ENCODE assay signal across 8 cellular contexts in genomic region chr20:63738687-63739128, GRCh38. TPM values are rescaled to one million over a fixed set of nuclear protein-coding genes. Genes with fewer than 3 reads are reported as not detected.
DNase-seq lines count a peak whose midpoint lies in the region; ATAC-seq, FAIRE-seq and TF ChIP-seq lines count a peak whose summit lies in the region.

No MANE protein-coding gene starts in this region.

- peak; percentile 16 for ATAC-seq in HepG2
- ATAC-seq in HG03108 (IDR thresholded peaks at IDR 0.05; ENCODE audit: unreplicated experiment), result no peak

- BruUV-seq in HepG2 (replicated peaks; lab: Mats Ljungman, UMichigan), result TSS peak; percentile 69

- H2AFZ ChIP-seq in HepG2 (ENCODE audit: low read length), result no peak overlapping the region

- CTCF ChIA-PET in CD8-positive, alpha-beta memory T cell (lab: Charles Lee), result interaction anchor here (1.0 to 4.5 kb wide), 5 partner anchors 10 to 43 kb away, joined by 3 to 39 read pairs (median 5); partner anchors contain the start of genes ARFRP1 and ZGPAT
- CTCF ChIA-PET in HepG2 (lab: Yijun Ruan, JAX; ENCODE audit: low intra/inter-chr PET ratio, low total read pairs), result interaction anchor here (2.5 kb wide), 1 partner anchor 31 kb away, joined by 8 read pairs; the partner anchor contains the start of genes ARFRP1 and ZGPAT

- peaks cover 2 to 37% (median 4%) of the 10 kb centered on the region in 3 donors for H3K36me3 Mint-ChIP-seq in CD8-positive, alpha-beta memory T cell

- peak overlapping the region; percentile 90 for H3K4me2 ChIP-seq in HepG2 (ENCODE audit: low read depth, low read length)

- intact Hi-C loops in HepG2 (cut with micrococcal nuclease; ENCODE audit: unreplicated experiment), result loop anchor here (1.0 to 5.0 kb wide), 2 partner anchors 11 to 201 kb away; partner anchors contain the start of gene PTK6

- FAIRE-seq in HepG2 (lab: Jason Lieb, UNC), result no peak

- peaks cover 0 to 3% of the 10 kb centered on the region in 2 donors for H3K27me3 Mint-ChIP-seq in CD8-positive, alpha-beta memory T cell

- TF ChIP-seq POLR2A in HepG2 (IDR thresholded peaks at IDR 0.05; ENCODE audit: insufficient read depth in 1 of 2, low read depth in 2 of 2, low read length in 2 of 2), result no peak

- H3K9ac ChIP-seq in HepG2 (ENCODE audit: insufficient read depth, low read depth, low read length), result peak overlapping the region; percentile 87

- H3K4me1 ChIP-seq in CD8-positive, alpha-beta memory T cell (ENCODE audit: insufficient read depth, low read length), result peaks cover 30% of the 10 kb centered on the region
- peaks cover 64% of the 10 kb centered on the region for H3K4me1 ChIP-seq in HepG2 (ENCODE audit: insufficient read depth, low read length)
- peaks cover 46% of the 10 kb centered on the region for H3K4me1 ChIP-seq in thymus (ENCODE audit: control insufficient read depth, insufficient read depth, low read length)

- TF ChIP-seq RAD21 in HepG2 (CRISPR knock-in tag; IDR thresholded peaks at IDR 0.05), result no peak

- DNase-seq in CD8-positive, alpha-beta memory T cell, result peak; percentile 36 to 73 (median 43)
- peak; percentile 50 for DNase-seq in NCI-H2171 treated with DMSO at 0.1 percent for 48 hours (lab: John Stamatoyannopoulos, UW)
- DNase-seq in caudate nucleus (lab: John Stamatoyannopoulos, UW), result peak in 7 of 61 donors; percentile 21 to 63 (median 34)
- DNase-seq in HepG2 (ENCODE audit: low spot score), result peak; percentile 71
- no peak for DNase-seq in KG1 (lab: John Stamatoyannopoulos, UW)
- no peak for DNase-seq in amniotic stem cell (lab: John Stamatoyannopoulos, UW)

- peak overlapping the region; percentile 38 to 92 (median 73) for H3K4me3 Mint-ChIP-seq in CD8-positive, alpha-beta memory T cell

- H3K9me3 Mint-ChIP-seq in CD8-positive, alpha-beta memory T cell, result no peaks in the 10 kb centered on the region

- no peaks in the 10 kb centered on the region for H3K9me3 ChIP-seq in CD8-positive, alpha-beta memory T cell (ENCODE audit: low read length)
- H3K9me3 ChIP-seq in HepG2 (ENCODE audit: low read length) (no peaks in the 10 kb centered on the region), thymus (ENCODE audit: control insufficient read depth) (no peaks in the 10 kb centered on the region)

- TF ChIP-seq CTCF in HepG2 (CRISPR knock-in tag; IDR thresholded peaks at IDR 0.05), result 0 out of 2 replicates have a peak, but pooled peaks have one; percentile 1

- peak overlapping the region in 2 of 8 donors; percentile 20 to 61 for H3K27ac Mint-ChIP-seq in CD8-positive, alpha-beta memory T cell

- in situ Hi-C loops in HepG2 (cut with HindIII; ENCODE audit: extremely low pct_ligation_motif_present, low pct_unique_long_range_greater_than_20kb), result no loop called here

- H3K36me3 ChIP-seq in CD8-positive, alpha-beta memory T cell (ENCODE audit: insufficient read depth, low read length), result peaks cover 19% of the 10 kb centered on the region
- H3K36me3 ChIP-seq in HepG2 (replicated peaks in 1 of 2; ENCODE audit: control insufficient read depth in 1 of 2, insufficient read depth in 2 of 2, low read length in 2 of 2) (peaks cover 31 to 38% of the 10 kb centered on the region in 2 experiments), thymus (ENCODE audit: control insufficient read depth, insufficient read depth) (peaks cover 62% of the 10 kb centered on the region)

- no peaks in the 10 kb centered on the region for H3K27me3 ChIP-seq in CD8-positive, alpha-beta memory T cell (ENCODE audit: insufficient read depth, low read length, poor library complexity, severe bottlenecking)
- no peaks in the 10 kb centered on the region for H3K27me3 ChIP-seq in HepG2 (ENCODE audit: control insufficient read depth in 1 of 2, insufficient read depth in 2 of 2, low read length in 2 of 2)
- no peaks in the 10 kb centered on the region for H3K27me3 ChIP-seq in thymus (ENCODE audit: control insufficient read depth, insufficient read depth)

- H4K20me1 ChIP-seq in HepG2 (ENCODE audit: insufficient read depth, low read length), result no peaks in the 10 kb centered on the region

- peak overlapping the region; percentile 50 for H3K4me3 ChIP-seq in CD8-positive, alpha-beta memory T cell (ENCODE audit: low read length)
- peak overlapping the region; percentile 74 to 93 (median 85) for H3K4me3 ChIP-seq in HepG2 (replicated peaks in 1 of 3; ENCODE audit: insufficient read depth in 1 of 3, low read depth in 2 of 3, low read length in 3 of 3)
- H3K4me3 ChIP-seq in thymus (ENCODE audit: low read length), result peak overlapping the region; percentile 88

- peaks cover 11 to 36% (median 14%) of the 10 kb centered on the region in 3 donors for H3K4me1 Mint-ChIP-seq in CD8-positive, alpha-beta memory T cell

- POLR2A ChIA-PET in CD8-positive, alpha-beta memory T cell (lab: Charles Lee), result interaction anchor here (1.0 to 4.9 kb wide), 6 partner anchors 11 to 242 kb away, joined by 3 to 84 read pairs (median 4); partner anchors contain the start of genes ARFRP1, PRPF6 and ZGPAT
- POLR2A ChIA-PET in HepG2 (lab: Yijun Ruan, JAX), result interaction anchor here (0.5 to 7.3 kb wide), 32 partner anchors 11 to 1671 kb away, joined by 3 to 190 read pairs (median 4); partner anchors contain the start of genes ARFRP1, C20orf204, GMEB2 and PRPF6

- peak overlapping the region; percentile 9 for H3K27ac ChIP-seq in CD8-positive, alpha-beta memory T cell (ENCODE audit: low read depth, low read length)
- H3K27ac ChIP-seq in caudate nucleus (ENCODE audit: low read depth, low read length) (peak overlapping the region; percentile 16), HepG2 (ENCODE audit: extremely low read length, insufficient read depth, low read length) (peak overlapping the region; percentile 93), thymus (ENCODE audit: low read depth) (peak overlapping the region; percentile 77)

- H3K79me2 ChIP-seq in HepG2 (ENCODE audit: insufficient read depth, low read length), result peaks cover 23% of the 10 kb centered on the region

- 0% methylated on average over 24 of the region's 26 CpGs for WGBS in HepG2 (ENCODE audit: low lambda C conversion rate)
- 74% methylated on average over 26 of the region's 26 CpGs for WGBS in thymus

- TF ChIP-seq EP300 in HepG2 (IDR thresholded peaks at IDR 0.05; ENCODE audit: low read depth in 2 of 2, low read length in 2 of 2) (no peak), HepG2 (CRISPR knock-in tag; IDR thresholded peaks at IDR 0.05; ENCODE audit: borderline replicate concordance) (no peak)

RNA-seq across cellular contexts. Expression of gene SLC2A4RG, which starts 0.9 kb away (rescaled TPM):
- 10 to 100 TPM; 37.5 to 40.6 TPM for total RNA-seq in CD8-positive, alpha-beta memory T cell
- polyA plus RNA-seq in CD8-positive, alpha-beta memory T cell, result 7.8 TPM
- total RNA-seq in HepG2 (2016; rRNA removed; fragmentation: Illumina TruSeq; extraction: Trizol), result 47.4 and 91.4 TPM in 2 replicates
- total RNA-seq in HepG2 (2016; cell fraction: cytosol; rRNA removed; fragmentation: Illumina TruSeq; extraction: Trizol; ENCODE audit: low read depth), result 129 and 134 TPM in 2 replicates
- 39.6 and 94.5 TPM in 2 replicates for total RNA-seq in HepG2 (2016; cell fraction: insoluble cytoplasmic fraction; rRNA removed; fragmentation: Illumina TruSeq; extraction: Trizol)
- 171 and 186 TPM in 2 replicates for total RNA-seq in HepG2 (2016; cell fraction: membrane; rRNA removed; fragmentation: Illumina TruSeq; extraction: Trizol)
- total RNA-seq in HepG2 (2016; cell fraction: nucleus; rRNA removed; fragmentation: Illumina TruSeq; extraction: Trizol), result 92.1 and 130 TPM in 2 replicates
- polyA plus RNA-seq in HepG2 (2011; rRNA removed) (95.9 and 105 TPM in 2 replicates), thymus (66.1 TPM)
- 36.7 and 62.3 TPM in 2 replicates for polyA plus RNA-seq in HepG2 (2011; cell fraction: cytosol; rRNA removed)
- polyA plus RNA-seq in HepG2 (2011; cell fraction: nucleus; rRNA removed), result 581 and 754 TPM in 2 replicates
- 65.4 and 92.2 TPM in 2 replicates for polyA plus RNA-seq in HepG2 (2012)
- 354 and 372 TPM in 2 replicates for polyA plus RNA-seq in HepG2 (2016; cell fraction: cytosol; fragmentation: Illumina TruSeq; extraction: Trizol; ENCODE audit: low read depth)
- 107 and 130 TPM in 2 replicates for polyA plus RNA-seq in HepG2 (2016; cell fraction: insoluble cytoplasmic fraction; fragmentation: Illumina TruSeq; extraction: Trizol; ENCODE audit: low read depth)
- polyA plus RNA-seq in HepG2 (2016; cell fraction: membrane; fragmentation: Illumina TruSeq; extraction: Trizol; ENCODE audit: low read depth), result 352 and 381 TPM in 2 replicates
- polyA plus RNA-seq in HepG2 (2016; cell fraction: nucleus; fragmentation: Illumina TruSeq; extraction: Trizol; ENCODE audit: insufficient read depth, low read depth), result 510 and 535 TPM in 2 replicates
- 23.9 and 51.3 TPM in 2 replicates for polyA minus RNA-seq in HepG2 (2011; rRNA and poly(A)+ RNA removed; ENCODE audit: low replicate concordance)
- 24.3 and 27.0 TPM in 2 replicates for polyA minus RNA-seq in HepG2 (2011; cell fraction: cytosol; rRNA and poly(A)+ RNA removed)
- polyA minus RNA-seq in HepG2 (2011; cell fraction: nucleus; rRNA and poly(A)+ RNA removed), result 61.3 and 75.8 TPM in 2 replicates

RNA-seq across cellular contexts. Expression of gene LIME1, which starts 2.2 kb away (rescaled TPM):
- 10 to 100 TPM; 18.4 to 19.6 TPM for total RNA-seq in CD8-positive, alpha-beta memory T cell
- polyA plus RNA-seq in CD8-positive, alpha-beta memory T cell, result 366 TPM
- 51.5 and 61.5 TPM in 2 replicates for total RNA-seq in HepG2 (2016; rRNA removed; fragmentation: Illumina TruSeq; extraction: Trizol)
- total RNA-seq in HepG2 (2016; cell fraction: cytosol; rRNA removed; fragmentation: Illumina TruSeq; extraction: Trizol; ENCODE audit: low read depth), result 59.8 and 81.2 TPM in 2 replicates
- total RNA-seq in HepG2 (2016; cell fraction: insoluble cytoplasmic fraction; rRNA removed; fragmentation: Illumina TruSeq; extraction: Trizol), result 46.5 and 57.9 TPM in 2 replicates
- 59.4 and 77.4 TPM in 2 replicates for total RNA-seq in HepG2 (2016; cell fraction: membrane; rRNA removed; fragmentation: Illumina TruSeq; extraction: Trizol)
- 31.7 and 32.4 TPM in 2 replicates for total RNA-seq in HepG2 (2016; cell fraction: nucleus; rRNA removed; fragmentation: Illumina TruSeq; extraction: Trizol)
- polyA plus RNA-seq in HepG2 (2011; rRNA removed) (13.0 and 23.5 TPM in 2 replicates), thymus (181 TPM)
- 20.4 and 43.4 TPM in 2 replicates for polyA plus RNA-seq in HepG2 (2011; cell fraction: cytosol; rRNA removed)
- 145 and 202 TPM in 2 replicates for polyA plus RNA-seq in HepG2 (2011; cell fraction: nucleus; rRNA removed)
- 14.6 and 20.3 TPM in 2 replicates for polyA plus RNA-seq in HepG2 (2012)
- 90.7 and 108 TPM in 2 replicates for polyA plus RNA-seq in HepG2 (2016; cell fraction: cytosol; fragmentation: Illumina TruSeq; extraction: Trizol; ENCODE audit: low read depth)
- polyA plus RNA-seq in HepG2 (2016; cell fraction: insoluble cytoplasmic fraction; fragmentation: Illumina TruSeq; extraction: Trizol; ENCODE audit: low read depth), result 72.4 and 82.2 TPM in 2 replicates
- polyA plus RNA-seq in HepG2 (2016; cell fraction: membrane; fragmentation: Illumina TruSeq; extraction: Trizol; ENCODE audit: low read depth), result 75.9 and 77.5 TPM in 2 replicates
- 89.9 and 96.0 TPM in 2 replicates for polyA plus RNA-seq in HepG2 (2016; cell fraction: nucleus; fragmentation: Illumina TruSeq; extraction: Trizol; ENCODE audit: insufficient read depth, low read depth)
- 2.1 and 20.3 TPM in 2 replicates for polyA minus RNA-seq in HepG2 (2011; rRNA and poly(A)+ RNA removed; ENCODE audit: low replicate concordance)
- polyA minus RNA-seq in HepG2 (2011; cell fraction: cytosol; rRNA and poly(A)+ RNA removed), result 22.2 and 31.7 TPM in 2 replicates
- polyA minus RNA-seq in HepG2 (2011; cell fraction: nucleus; rRNA and poly(A)+ RNA removed), result 13.2 and 15.8 TPM in 2 replicates

RNA-seq across cellular contexts. Expression of gene ZGPAT, which starts 30.9 kb away (rescaled TPM):
- 10 to 100 TPM; 29.7 to 29.9 TPM for total RNA-seq in CD8-positive, alpha-beta memory T cell
- polyA plus RNA-seq in CD8-positive, alpha-beta memory T cell, result 77.5 TPM
- total RNA-seq in HepG2 (2016; rRNA removed; fragmentation: Illumina TruSeq; extraction: Trizol), result 40.2 and 41.9 TPM in 2 replicates
- total RNA-seq in HepG2 (2016; cell fraction: cytosol; rRNA removed; fragmentation: Illumina TruSeq; extraction: Trizol; ENCODE audit: low read depth), result 34.8 and 37.0 TPM in 2 replicates
- 37.7 and 46.6 TPM in 2 replicates for total RNA-seq in HepG2 (2016; cell fraction: insoluble cytoplasmic fraction; rRNA removed; fragmentation: Illumina TruSeq; extraction: Trizol)
- total RNA-seq in HepG2 (2016; cell fraction: membrane; rRNA removed; fragmentation: Illumina TruSeq; extraction: Trizol), result 18.3 and 22.0 TPM in 2 replicates
- 23.9 and 24.8 TPM in 2 replicates for total RNA-seq in HepG2 (2016; cell fraction: nucleus; rRNA removed; fragmentation: Illumina TruSeq; extraction: Trizol)
- 23.0 and 32.8 TPM in 2 replicates for polyA plus RNA-seq in HepG2 (2011; rRNA removed)
- polyA plus RNA-seq in HepG2 (2011; cell fraction: cytosol; rRNA removed), result 17.1 and 24.8 TPM in 2 replicates
- 93.0 and 104 TPM in 2 replicates for polyA plus RNA-seq in HepG2 (2011; cell fraction: nucleus; rRNA removed)
- polyA plus RNA-seq in HepG2 (2012), result 16.8 and 17.7 TPM in 2 replicates
- polyA plus RNA-seq in HepG2 (2016; cell fraction: cytosol; fragmentation: Illumina TruSeq; extraction: Trizol; ENCODE audit: low read depth), result 4.5 and 5.1 TPM in 2 replicates
- 36.0 and 43.8 TPM in 2 replicates for polyA plus RNA-seq in HepG2 (2016; cell fraction: insoluble cytoplasmic fraction; fragmentation: Illumina TruSeq; extraction: Trizol; ENCODE audit: low read depth)
- 9.1 and 10.0 TPM in 2 replicates for polyA plus RNA-seq in HepG2 (2016; cell fraction: membrane; fragmentation: Illumina TruSeq; extraction: Trizol; ENCODE audit: low read depth)
- 70.9 and 80.9 TPM in 2 replicates for polyA plus RNA-seq in HepG2 (2016; cell fraction: nucleus; fragmentation: Illumina TruSeq; extraction: Trizol; ENCODE audit: insufficient read depth, low read depth)
- 12.8 and 40.1 TPM in 2 replicates for polyA minus RNA-seq in HepG2 (2011; rRNA and poly(A)+ RNA removed; ENCODE audit: low replicate concordance)
- polyA minus RNA-seq in HepG2 (2011; cell fraction: cytosol; rRNA and poly(A)+ RNA removed), result 9.3 and 9.5 TPM in 2 replicates
- polyA minus RNA-seq in HepG2 (2011; cell fraction: nucleus; rRNA and poly(A)+ RNA removed), result 13.8 and 15.9 TPM in 2 replicates
- polyA plus RNA-seq in thymus, result 66.6 TPM

RNA-seq across cellular contexts. Expression of gene ARFRP1, which starts 30.9 kb away (rescaled TPM):
- 10 to 100 TPM; 63.7 to 72.8 TPM for total RNA-seq in CD8-positive, alpha-beta memory T cell
- polyA plus RNA-seq in CD8-positive, alpha-beta memory T cell, result 73.9 TPM
- 33.7 and 51.1 TPM in 2 replicates for total RNA-seq in HepG2 (2016; rRNA removed; fragmentation: Illumina TruSeq; extraction: Trizol)
- 9.6 and 11.5 TPM in 2 replicates for total RNA-seq in HepG2 (2016; cell fraction: cytosol; rRNA removed; fragmentation: Illumina TruSeq; extraction: Trizol; ENCODE audit: low read depth)
- total RNA-seq in HepG2 (2016; cell fraction: insoluble cytoplasmic fraction; rRNA removed; fragmentation: Illumina TruSeq; extraction: Trizol), result 31.8 and 53.2 TPM in 2 replicates
- 22.2 and 23.1 TPM in 2 replicates for total RNA-seq in HepG2 (2016; cell fraction: membrane; rRNA removed; fragmentation: Illumina TruSeq; extraction: Trizol)
- 37.5 and 46.0 TPM in 2 replicates for total RNA-seq in HepG2 (2016; cell fraction: nucleus; rRNA removed; fragmentation: Illumina TruSeq; extraction: Trizol)
- polyA plus RNA-seq in HepG2 (2011; rRNA removed) (32.0 and 42.8 TPM in 2 replicates), thymus (94.0 TPM)
- 48.5 and 49.6 TPM in 2 replicates for polyA plus RNA-seq in HepG2 (2011; cell fraction: cytosol; rRNA removed)
- polyA plus RNA-seq in HepG2 (2011; cell fraction: nucleus; rRNA removed), result 123 and 125 TPM in 2 replicates
- polyA plus RNA-seq in HepG2 (2012), result 26.6 and 30.7 TPM in 2 replicates
- polyA plus RNA-seq in HepG2 (2016; cell fraction: cytosol; fragmentation: Illumina TruSeq; extraction: Trizol; ENCODE audit: low read depth), result 8.8 and 9.1 TPM in 2 replicates
- polyA plus RNA-seq in HepG2 (2016; cell fraction: insoluble cytoplasmic fraction; fragmentation: Illumina TruSeq; extraction: Trizol; ENCODE audit: low read depth), result 30.0 and 34.6 TPM in 2 replicates
- 12.6 and 13.5 TPM in 2 replicates for polyA plus RNA-seq in HepG2 (2016; cell fraction: membrane; fragmentation: Illumina TruSeq; extraction: Trizol; ENCODE audit: low read depth)
- polyA plus RNA-seq in HepG2 (2016; cell fraction: nucleus; fragmentation: Illumina TruSeq; extraction: Trizol; ENCODE audit: insufficient read depth, low read depth), result 86.0 and 91.0 TPM in 2 replicates
- polyA minus RNA-seq in HepG2 (2011; rRNA and poly(A)+ RNA removed; ENCODE audit: low replicate concordance), result 28.5 and 35.1 TPM in 2 replicates
- 10.4 and 12.4 TPM in 2 replicates for polyA minus RNA-seq in HepG2 (2011; cell fraction: cytosol; rRNA and poly(A)+ RNA removed)
- 55.9 and 67.1 TPM in 2 replicates for polyA minus RNA-seq in HepG2 (2011; cell fraction: nucleus; rRNA and poly(A)+ RNA removed)

RNA-seq across cellular contexts. Expression of gene TNFRSF6B, which starts 42.3 kb away (rescaled TPM):
- total RNA-seq in CD8-positive, alpha-beta memory T cell, result not detected
- polyA plus RNA-seq in CD8-positive, alpha-beta memory T cell, result 0.22 TPM
- not detected in 2 replicates for total RNA-seq in HepG2 (2016; rRNA removed; fragmentation: Illumina TruSeq; extraction: Trizol)
- total RNA-seq in HepG2 (2016; cell fraction: cytosol; rRNA removed; fragmentation: Illumina TruSeq; extraction: Trizol; ENCODE audit: low read depth), result not detected in 2 replicates
- total RNA-seq in HepG2 (2016; cell fraction: insoluble cytoplasmic fraction; rRNA removed; fragmentation: Illumina TruSeq; extraction: Trizol), result not detected in 2 replicates
- total RNA-seq in HepG2 (2016; cell fraction: membrane; rRNA removed; fragmentation: Illumina TruSeq; extraction: Trizol), result not detected in 2 replicates
- not detected in 2 replicates for total RNA-seq in HepG2 (2016; cell fraction: nucleus; rRNA removed; fragmentation: Illumina TruSeq; extraction: Trizol)
- polyA plus RNA-seq in HepG2 (2011; rRNA removed) (0.24 and 0.86 TPM in 2 replicates), thymus (34.7 TPM)
- 0.45 and 1.3 TPM in 2 replicates for polyA plus RNA-seq in HepG2 (2011; cell fraction: cytosol; rRNA removed)
- 22.5 and 36.0 TPM in 2 replicates for polyA plus RNA-seq in HepG2 (2011; cell fraction: nucleus; rRNA removed)
- 0.55 TPM in 1 of 2 replicates, not detected in the other for polyA plus RNA-seq in HepG2 (2012)
- 0.45 and 0.48 TPM in 2 replicates for polyA plus RNA-seq in HepG2 (2016; cell fraction: cytosol; fragmentation: Illumina TruSeq; extraction: Trizol; ENCODE audit: low read depth)
- 0.32 TPM in 1 of 2 replicates, not detected in the other for polyA plus RNA-seq in HepG2 (2016; cell fraction: insoluble cytoplasmic fraction; fragmentation: Illumina TruSeq; extraction: Trizol; ENCODE audit: low read depth)
- 0.37 and 0.71 TPM in 2 replicates for polyA plus RNA-seq in HepG2 (2016; cell fraction: membrane; fragmentation: Illumina TruSeq; extraction: Trizol; ENCODE audit: low read depth)
- not detected in 2 replicates for polyA plus RNA-seq in HepG2 (2016; cell fraction: nucleus; fragmentation: Illumina TruSeq; extraction: Trizol; ENCODE audit: insufficient read depth, low read depth)
- not detected in 2 replicates for polyA minus RNA-seq in HepG2 (2011; rRNA and poly(A)+ RNA removed; ENCODE audit: low replicate concordance)
- polyA minus RNA-seq in HepG2 (2011; cell fraction: cytosol; rRNA and poly(A)+ RNA removed), result not detected in 2 replicates
- polyA minus RNA-seq in HepG2 (2011; cell fraction: nucleus; rRNA and poly(A)+ RNA removed), result not detected in 2 replicates

Comparison
In these comparisons a context has a peak if more than half of its experiments do, and no peak if none do; other contexts are left out.
1. DNase-seq: peak in CD8-positive, alpha-beta memory T cell (5 of 5), NCI-H2171 treated with DMSO at 0.1 percent for 48 hours (single experiment) and HepG2 (single experiment); none in KG1 (single experiment) and amniotic stem cell (single experiment).
2. H3K27ac ChIP-seq: peak in every context shown above with its lines; median percentile 93 in HepG2; 77 in thymus; 16 in caudate nucleus; 9 in CD8-positive, alpha-beta memory T cell.
3. Peak in every context shown above with its lines, with median percentiles within 50 percentile points of each other: H3K4me3 ChIP-seq.